In genomic region chr17:6981426-6981825, GRCh38 we compare ENCODE assay signal across 18 cellular contexts. TPM values are rescaled to one million over a fixed set of nuclear protein-coding genes. Genes with fewer than 3 reads are reported as not detected.
A peak's percentile ranks its signal among the peaks of the same experiment; 100 is the strongest.
DNase-seq lines count a peak whose midpoint lies in the region; ATAC-seq and TF ChIP-seq lines count a peak whose summit lies in the region.
"Had no signal": no experiment of that assay in that cellular context is flagged by ENCODE, and none has a peak within 500 bp of the region (broad histone marks: within the 10 kb centered on the region; RNA-seq: fewer than 3 reads in every experiment).

No MANE protein-coding gene starts in this region.

- TF ChIP-seq CTCF in NB4 (IDR thresholded peaks at IDR 0.05; ENCODE audit: low read depth, low read length) (no peak), lower lobe of right lung (IDR thresholded peaks at IDR 0.05) (no peak)

- DNase-seq in SKM-1 (lab: John Stamatoyannopoulos, UW; ENCODE audit: unreplicated experiment) (peak; percentile 3), SKM-1 treated with dmso at 0.1 percent for 144 hours (lab: John Stamatoyannopoulos, UW; ENCODE audit: unreplicated experiment) (no peak), GF-D8 (lab: John Stamatoyannopoulos, UW) (peak; percentile 8), NB4 (ENCODE audit: low read depth) (peak; percentile 59), UCSD-AML1 (lab: John Stamatoyannopoulos, UW; ENCODE audit: unreplicated experiment) (peak; percentile 30), inferior parietal cortex (ENCODE audit: extremely low spot score) (no peak), lower lobe of right lung (no peak), left ventricle myocardium superior (no peak)
- DNase-seq: C1 segment of cervical spinal cord, Caco-2, DMS53, H7, NCI-H1092, NCI-H1694 treated with DMSO at 0.1 percent for 48 hours, Right ventricle myocardium superior, SK-N-SH had no signal

- H3K4me3 ChIP-seq in NB4 (ENCODE audit: low read depth, low read length) (no peak overlapping the region), lower lobe of right lung (no peak overlapping the region)

- no peaks in the 10 kb centered on the region for H3K4me1 ChIP-seq in lower lobe of right lung
- H3K4me1 ChIP-seq: Caco-2 had no signal

- no peaks in the 10 kb centered on the region for H3K36me3 ChIP-seq in lower lobe of right lung

- no peak overlapping the region for H3K27ac ChIP-seq in lower lobe of right lung
- H3K27ac ChIP-seq: 22Rv1 had no signal

- intact Hi-C loops in lower lobe of right lung (cut with DNase I) = no loop called here
- intact Hi-C loops in left ventricle myocardium superior (cut with micrococcal nuclease) = no loop called here

- H3K9me3 ChIP-seq in lower lobe of right lung = no peaks in the 10 kb centered on the region
- H3K9me3 ChIP-seq: Caco-2, SK-N-SH had no signal

- no peaks in the 10 kb centered on the region for H3K27me3 ChIP-seq in lower lobe of right lung (ENCODE audit: low read depth)

- ATAC-seq in lower lobe of right lung (no peak), left ventricle myocardium superior (no peak)
- ATAC-seq: Panc1 had no signal

- no peak for TF ChIP-seq POLR2A in NB4 (IDR thresholded peaks at IDR 0.05; ENCODE audit: extremely low read depth, insufficient read length)

RNA-seq across cellular contexts. Expression of gene ALOX12, which starts 14.4 kb away (rescaled TPM):
- 0.86 TPM for total RNA-seq in lower lobe of right lung
- total RNA-seq in left ventricle myocardium superior = not detected
- total RNA-seq: Caco-2, Right ventricle myocardium superior had no signal

RNA-seq across cellular contexts. Expression of gene RNASEK, which starts 31.0 kb away (rescaled TPM):
- total RNA-seq in lower lobe of right lung (300 TPM), left ventricle myocardium superior (174 TPM)

RNA-seq across cellular contexts. Expression of gene BCL6B, which starts 41.4 kb away (rescaled TPM):
- total RNA-seq in lower lobe of right lung (13.4 TPM), left ventricle myocardium superior (13.1 TPM)
- total RNA-seq: Caco-2 had no signal

RNA-seq across cellular contexts. Expression of gene SLC16A13, which starts 54.4 kb away (rescaled TPM):
- total RNA-seq in lower lobe of right lung = 9.9 TPM
- total RNA-seq in left ventricle myocardium superior = 1.2 TPM

Comparison
In these comparisons a context has a peak if more than half of its experiments do, and no peak if none do; other contexts are left out.
1. DNase-seq: peak in SKM-1 (single experiment), GF-D8 (single experiment), NB4 (single experiment) and UCSD-AML1 (single experiment); none in SKM-1 treated with dmso at 0.1 percent for 144 hours (single experiment), inferior parietal cortex (single experiment), lower lobe of right lung (single experiment) and left ventricle myocardium superior (single experiment).